17 cellular contexts compared by ENCODE assay signal in the genomic region with DNA sequence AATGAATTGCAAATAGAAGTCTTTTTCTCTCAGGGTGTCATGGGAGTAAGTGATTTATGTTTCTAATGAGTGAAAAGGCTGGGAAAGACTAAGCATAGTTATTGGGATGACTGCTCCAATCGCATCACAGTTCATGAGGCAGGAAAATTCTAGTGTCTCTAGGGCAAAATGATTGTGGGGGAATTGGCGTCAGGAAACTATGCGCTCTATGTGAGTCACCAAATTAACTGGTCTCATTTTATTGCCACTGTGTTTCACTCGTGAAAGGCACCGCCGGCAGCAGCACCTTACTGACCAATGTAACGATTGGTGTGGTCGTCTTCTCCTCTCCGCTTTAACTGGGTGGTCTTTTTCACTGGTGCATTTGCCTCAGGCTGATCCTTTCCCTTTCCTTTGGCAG.
DNase-seq lines count a peak whose midpoint lies in the region; ATAC-seq and TF ChIP-seq lines count a peak whose summit lies in the region.
"Had no signal": no experiment of that assay in that cellular context is flagged by ENCODE, and none has a peak within 500 bp of the region (broad histone marks: within the 10 kb centered on the region; RNA-seq: fewer than 3 reads in every experiment).

No MANE protein-coding gene starts in this region.

- no peak overlapping the region for H3K27ac ChIP-seq in sigmoid colon
- H3K27ac ChIP-seq: heart right ventricle had no signal

- H3K36me3 ChIP-seq in adipocyte (ENCODE audit: control insufficient read depth, insufficient read depth, low read length, severe bottlenecking) (no peaks in the 10 kb centered on the region), sigmoid colon (no peaks in the 10 kb centered on the region)
- H3K36me3 ChIP-seq: heart right ventricle had no signal

- H3K4me3 ChIP-seq in adipocyte (ENCODE audit: low read length) = peak overlapping the region; percentile 51
- H3K4me3 ChIP-seq in sigmoid colon = no peak overlapping the region
- H3K4me3 ChIP-seq: heart right ventricle had no signal

- H3K36me3 Mint-ChIP-seq in HFFc6 (ENCODE audit: low read depth) (no peaks in the 10 kb centered on the region), osteocyte (ENCODE audit: unreplicated experiment) (no peaks in the 10 kb centered on the region)
- H3K36me3 Mint-ChIP-seq: activated naive CD4-positive, alpha-beta T cell treated with anti-CD3 and anti-CD28 coated beads, Interleukin-2, amount 50 U/mL, for 72 hours; CD4-positive, alpha-beta memory T cell; naive thymus-derived CD8-positive, alpha-beta T cell; WTC11 had no signal

- TF ChIP-seq CTCF in HFFc6 (IDR thresholded peaks at IDR 0.05) (no peak), osteocyte (IDR thresholded peaks at IDR 0.05) (no peak), sigmoid colon (IDR thresholded peaks at IDR 0.05) (no peak)

- no peak for TF ChIP-seq EP300 in sigmoid colon (IDR thresholded peaks at IDR 0.05)

- H3K27me3 Mint-ChIP-seq in HFFc6 (ENCODE audit: insufficient read depth) (peaks cover 3% of the 10 kb centered on the region), osteocyte (ENCODE audit: unreplicated experiment) (no peaks in the 10 kb centered on the region)

- intact Hi-C loops in sigmoid colon (cut with DNase I) = no loop called here

- H3K9ac ChIP-seq in adipocyte (ENCODE audit: low read length) = peak overlapping the region; percentile 4

- WGBS in sigmoid colon, 2 donors = 19 to 64% methylated on average over 9 of the region's 9 CpGs

- DNase-seq in COLO668 (lab: John Stamatoyannopoulos, UW; ENCODE audit: unreplicated experiment) = peak; percentile 45
- DNase-seq in HFFc6 = peak; percentile 42
- DNase-seq in adipocyte (ENCODE audit: low read depth) = no peak
- no peak for DNase-seq in osteocyte (ENCODE audit: extremely low spot score, unreplicated experiment)
- DNase-seq in SIG-M5 treated with dmso at 0.1 percent for 504 hours (lab: John Stamatoyannopoulos, UW; ENCODE audit: unreplicated experiment) = no peak
- no peak for DNase-seq in NOMO-1 treated with dmso at 0.1 percent for 144 hours (lab: John Stamatoyannopoulos, UW; ENCODE audit: unreplicated experiment)
- no peak for DNase-seq in sigmoid colon
- DNase-seq: CD4-positive, alpha-beta memory T cell; cerebellar nuclear complex; heart right ventricle; naive thymus-derived CD8-positive, alpha-beta T cell; NCI-H524 had no signal

- ATAC-seq in GM18498 (IDR thresholded peaks at IDR 0.05; ENCODE audit: unreplicated experiment) = no peak
- ATAC-seq: activated naive CD4-positive, alpha-beta T cell treated with anti-CD3 and anti-CD28 coated beads, Interleukin-2, amount 50 U/mL, for 72 hours; heart right ventricle; naive thymus-derived CD8-positive, alpha-beta T cell; SK-N-SH treated with all-trans-retinoic acid at 6 μM for 48 hours; WTC11 had no signal

- H3K27ac Mint-ChIP-seq in HFFc6 = no peak overlapping the region
- H3K27ac Mint-ChIP-seq in osteocyte (ENCODE audit: unreplicated experiment) = peak overlapping the region; percentile 45
- H3K27ac Mint-ChIP-seq: activated naive CD4-positive, alpha-beta T cell treated with anti-CD3 and anti-CD28 coated beads, Interleukin-2, amount 50 U/mL, for 72 hours; CD4-positive, alpha-beta memory T cell; naive thymus-derived CD8-positive, alpha-beta T cell; stimulated activated naive CD8-positive, alpha-beta T cell treated with anti-CD3 and anti-CD28 coated beads, Interleukin-15, Interleukin-2, amounts not matched to agents 100 ng/mL and 50 ng/mL, for 24 hours; WTC11 had no signal

- no peaks in the 10 kb centered on the region for H3K9me3 ChIP-seq in adipocyte (ENCODE audit: control insufficient read depth, low read length)
- peaks cover 0 to 4% (median 0%) of the 10 kb centered on the region in 4 donors for H3K9me3 ChIP-seq in sigmoid colon
- H3K9me3 ChIP-seq: heart right ventricle had no signal

- H3K27me3 ChIP-seq in adipocyte (replicated peaks; ENCODE audit: control insufficient read depth, insufficient read depth, low read length) (no peaks in the 10 kb centered on the region), sigmoid colon (no peaks in the 10 kb centered on the region)

- H3K4me1 ChIP-seq in adipocyte (ENCODE audit: control insufficient read depth, insufficient read depth, low read length) (peaks cover 19% of the 10 kb centered on the region), sigmoid colon (no peaks in the 10 kb centered on the region)
- H3K4me1 ChIP-seq: heart right ventricle had no signal

- no peak for TF ChIP-seq POLR2A in sigmoid colon (IDR thresholded peaks at IDR 0.05)

- H3K9me3 Mint-ChIP-seq in HFFc6 (no peaks in the 10 kb centered on the region), osteocyte (ENCODE audit: unreplicated experiment) (peaks cover 3% of the 10 kb centered on the region)
- H3K9me3 Mint-ChIP-seq: activated naive CD4-positive, alpha-beta T cell treated with anti-CD3 and anti-CD28 coated beads, Interleukin-2, amount 50 U/mL, for 72 hours; stimulated activated naive CD8-positive, alpha-beta T cell treated with anti-CD3 and anti-CD28 coated beads, Interleukin-15, Interleukin-2, amounts not matched to agents 100 ng/mL and 50 ng/mL, for 24 hours had no signal

- peaks cover 11% of the 10 kb centered on the region for H3K4me1 Mint-ChIP-seq in HFFc6 (ENCODE audit: low read depth)
- H3K4me1 Mint-ChIP-seq in osteocyte (ENCODE audit: unreplicated experiment) = peaks cover 33% of the 10 kb centered on the region
- H3K4me1 Mint-ChIP-seq: CD4-positive, alpha-beta memory T cell; naive thymus-derived CD8-positive, alpha-beta T cell had no signal

- H3K4me3 Mint-ChIP-seq in HFFc6 (no peak overlapping the region), osteocyte (ENCODE audit: unreplicated experiment) (no peak overlapping the region)
- H3K4me3 Mint-ChIP-seq: CD4-positive, alpha-beta memory T cell; naive thymus-derived CD8-positive, alpha-beta T cell; stimulated activated naive CD8-positive, alpha-beta T cell treated with anti-CD3 and anti-CD28 coated beads, Interleukin-15, Interleukin-2, amounts not matched to agents 100 ng/mL and 50 ng/mL, for 24 hours; WTC11 had no signal

Comparison
In these comparisons a context has a peak if more than half of its experiments do, and no peak if none do; other contexts are left out.
1. DNase-seq: peak in COLO668 (single experiment) and HFFc6 (single experiment); none in adipocyte (single experiment), osteocyte (single experiment), SIG-M5 treated with dmso at 0.1 percent for 504 hours (single experiment), NOMO-1 treated with dmso at 0.1 percent for 144 hours (single experiment) and sigmoid colon (single experiment).